ENCODE assay signal across 23 cellular contexts in genomic region chr18:48385595-48385994, GRCh38. TPM values are rescaled to one million over a fixed set of nuclear protein-coding genes. Genes with fewer than 3 reads are reported as not detected.
"Had no signal": no experiment of that assay in that cellular context is flagged by ENCODE, and none has a peak within 500 bp of the region (broad histone marks: within the 10 kb centered on the region; RNA-seq: fewer than 3 reads in every experiment).

No MANE protein-coding gene starts in this region.

- H3K4me3 Mint-ChIP-seq: activated naive CD8-positive, alpha-beta T cell treated with anti-CD3 and anti-CD28 coated beads, Interleukin-2, amount 10 ng/mL, durations not matched to agents 7 days and 5 days; immature natural killer cell; naive thymus-derived CD8-positive, alpha-beta T cell had no signal

- H3K36me3 ChIP-seq: esophagus muscularis mucosa, left lung, thoracic aorta, upper lobe of right lung, WERI-Rb-1 had no signal

- H3K4me3 ChIP-seq: coronary artery, esophagus muscularis mucosa, hepatocyte, left lung, smooth muscle cell, thoracic aorta, upper lobe of right lung had no signal

- H3K27ac ChIP-seq: coronary artery, esophagus muscularis mucosa, hepatocyte, left lung, thoracic aorta, upper lobe of right lung, WERI-Rb-1 had no signal

- H3K4me1 Mint-ChIP-seq: immature natural killer cell had no signal

- H3K36me3 Mint-ChIP-seq: activated naive CD8-positive, alpha-beta T cell treated with anti-CD3 and anti-CD28 coated beads, Interleukin-2, amount 10 ng/mL, durations not matched to agents 7 days and 5 days; immature natural killer cell; naive thymus-derived CD8-positive, alpha-beta T cell had no signal

- H3K27me3 ChIP-seq: esophagus muscularis mucosa, hepatocyte, left lung had no signal

- H3K9me3 Mint-ChIP-seq: activated naive CD8-positive, alpha-beta T cell treated with anti-CD3 and anti-CD28 coated beads, Interleukin-2, amount 10 ng/mL, durations not matched to agents 7 days and 5 days; naive thymus-derived CD8-positive, alpha-beta T cell had no signal

- H3K27ac Mint-ChIP-seq: activated naive CD8-positive, alpha-beta T cell treated with anti-CD3 and anti-CD28 coated beads, Interleukin-2, amount 10 ng/mL, durations not matched to agents 7 days and 5 days; immature natural killer cell; naive thymus-derived CD8-positive, alpha-beta T cell had no signal

- H3K79me2 ChIP-seq: hepatocyte had no signal

- DNase-seq: activated CD4-positive, alpha-beta T cell treated with anti-CD3 and anti-CD28 coated beads, Interleukin-2, amount 50 U/mL, for 1 hour; activated CD4-positive, CD25-positive, alpha-beta regulatory T cell treated with anti-CD3 and anti-CD28 coated beads, Interleukin-2, amount 50 U/mL, for 72 hours; activated naive CD4-positive, alpha-beta T cell treated with Interleukin-2 at 50 U/mL for 16 hours; activated naive CD8-positive, alpha-beta T cell treated with anti-CD3 and anti-CD28 coated beads, Interleukin-2, amount 10 ng/mL, durations not matched to agents 7 days and 5 days; activated T-cell treated with anti-CD3 and anti-CD28 coated beads, Interleukin-2, amount 50 U/mL, for 48 hours; amniotic stem cell; cerebellar nuclear complex; glutamatergic neuron; immature natural killer cell; kidney glomerular epithelial cell; left lung; naive thymus-derived CD8-positive, alpha-beta T cell; stimulated activated CD4-positive, alpha-beta T cell treated with anti-CD3 and anti-CD28 coated beads, Interleukin-15, amount 100 ng/mL, for 24 hours; stimulated activated CD4-positive, alpha-beta T cell treated with anti-CD3 and anti-CD28 coated beads, Interleukin-2, amount 100 ng/mL, for 48 hours; stimulated activated naive CD4-positive, alpha-beta T cell treated with Interleukin-2 at 50 U/mL for 16 hours; upper lobe of right lung; WERI-Rb-1 had no signal

- H3K4me2 ChIP-seq: hepatocyte, smooth muscle cell had no signal

- H3K4me1 ChIP-seq: upper lobe of right lung had no signal

- H2AFZ ChIP-seq: hepatocyte had no signal

- ATAC-seq: left lung; naive thymus-derived CD8-positive, alpha-beta T cell; sciatic nerve; upper lobe of right lung had no signal

RNA-seq across cellular contexts. Expression of gene ZBTB7C, which starts 23.6 kb away (rescaled TPM):
- total RNA-seq: activated naive CD8-positive, alpha-beta T cell treated with anti-CD3 and anti-CD28 coated beads, Interleukin-2, amount 10 ng/mL, durations not matched to agents 7 days and 5 days; naive thymus-derived CD8-positive, alpha-beta T cell had no signal
